Comparison of ENCODE assay signal across 18 cellular contexts in the genomic region with DNA sequence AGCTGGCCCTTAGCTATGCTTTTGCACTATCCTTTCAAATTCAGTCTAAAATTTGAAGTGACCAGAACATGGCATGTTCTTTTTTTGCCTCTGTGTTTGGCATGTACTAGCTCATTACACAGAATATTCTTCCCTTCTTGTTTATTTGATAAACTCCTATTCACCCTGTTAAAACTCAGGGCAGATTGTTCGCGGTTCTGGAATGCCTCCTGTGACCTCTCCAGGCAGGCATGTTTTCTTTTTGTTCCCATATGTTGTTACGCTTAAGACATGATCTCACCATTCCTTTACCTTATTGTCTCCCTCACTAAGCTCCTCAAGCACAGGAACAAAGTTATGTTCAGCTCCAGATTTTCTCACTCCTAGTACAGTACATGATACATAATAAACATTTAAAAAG.
A peak's percentile ranks its signal among the peaks of the same experiment; 100 is the strongest.
DNase-seq lines count a peak whose midpoint lies in the region; ATAC-seq and TF ChIP-seq lines count a peak whose summit lies in the region.
"Had no signal": no experiment of that assay in that cellular context is flagged by ENCODE, and none has a peak within 500 bp of the region (broad histone marks: within the 10 kb centered on the region; RNA-seq: fewer than 3 reads in every experiment).

No MANE protein-coding gene starts in this region.

- H3K4me3 Mint-ChIP-seq in neural progenitor cell: no peak overlapping the region
- H3K4me3 Mint-ChIP-seq: activated naive CD8-positive, alpha-beta T cell treated with anti-CD3 and anti-CD28 coated beads, Interleukin-2, amount 50 U/mL, for 24 hours; CD4-positive, CD25-positive, alpha-beta regulatory T cell; neural crest cell had no signal

- H3K36me3 ChIP-seq in SJSA1 (peaks cover 15% of the 10 kb centered on the region), fibroblast of lung (ENCODE audit: control insufficient read depth, insufficient read depth, low read length) (peaks cover 3% of the 10 kb centered on the region), neural progenitor cell (no peaks in the 10 kb centered on the region), left lung (peaks cover 0 to 19% of the 10 kb centered on the region in 2 donors), upper lobe of right lung (peaks cover 21% of the 10 kb centered on the region)

- intact Hi-C loops in left lung (cut with DNase I) (no loop called here), upper lobe of right lung (cut with DNase I) (no loop called here)

- H3K4me1 Mint-ChIP-seq in neural progenitor cell: peaks cover 12% of the 10 kb centered on the region
- H3K4me1 Mint-ChIP-seq: activated naive CD8-positive, alpha-beta T cell treated with anti-CD3 and anti-CD28 coated beads, Interleukin-2, amount 50 U/mL, for 24 hours had no signal

- no peak overlapping the region for H3K27ac Mint-ChIP-seq in neural progenitor cell
- H3K27ac Mint-ChIP-seq: activated naive CD8-positive, alpha-beta T cell treated with anti-CD3 and anti-CD28 coated beads, Interleukin-2, amount 50 U/mL, for 24 hours; CD4-positive, CD25-positive, alpha-beta regulatory T cell had no signal

- H3K9me3 ChIP-seq in SJSA1 (replicated peaks): no peaks in the 10 kb centered on the region
- no peaks in the 10 kb centered on the region for H3K9me3 ChIP-seq in fibroblast of lung (ENCODE audit: control insufficient read depth, insufficient read depth, low read depth, low read length)
- H3K9me3 ChIP-seq in neural progenitor cell (ENCODE audit: low read depth): no peaks in the 10 kb centered on the region
- no peaks in the 10 kb centered on the region for H3K9me3 ChIP-seq in left lung
- H3K9me3 ChIP-seq in upper lobe of right lung: no peaks in the 10 kb centered on the region

- H3K9ac ChIP-seq in fibroblast of lung (ENCODE audit: insufficient read depth, low read length) (no peak overlapping the region), neural progenitor cell (no peak overlapping the region)

- no peaks in the 10 kb centered on the region for H3F3A ChIP-seq in neural progenitor cell (ENCODE audit: low read depth)

- no peak overlapping the region for H2AFZ ChIP-seq in fibroblast of lung (ENCODE audit: low read length)
- H2AFZ ChIP-seq in neural progenitor cell (replicated peaks): no peak overlapping the region

- DNase-seq in ELR (ENCODE audit: low read depth): peak; percentile 57
- DNase-seq in SJSA1 (ENCODE audit: low read depth in 1 of 2, low spot score in 2 of 2): peak; percentile 72 to 83
- DNase-seq in fibroblast of lung (ENCODE audit: low read depth in 2 of 2): peak; percentile 20 to 74
- peak; percentile 43 for DNase-seq in neural progenitor cell (ENCODE audit: low spot score)
- no peak for DNase-seq in NCI-H2029 treated with DMSO at 0.1 percent for 48 hours (lab: John Stamatoyannopoulos, UW)
- DNase-seq in left lung: no peak
- no peak for DNase-seq in upper lobe of right lung
- no peak for DNase-seq in activated CD8-positive, alpha-beta memory T cell treated with anti-CD3 and anti-CD28 coated beads, Interleukin-2, amount 50 U/mL, for 4 hours
- DNase-seq: activated CD4-positive, CD25-positive, alpha-beta regulatory T cell; activated naive CD8-positive, alpha-beta T cell treated with anti-CD3 and anti-CD28 coated beads, Interleukin-2, amount 50 U/mL, for 24 hours; CD4-positive, CD25-positive, alpha-beta regulatory T cell; effector CD8-positive, alpha-beta T cell; GDM1; head of caudate nucleus; Kasumi-1; left colon; NCI-H2029 had no signal

- no peaks in the 10 kb centered on the region for H3K27me3 Mint-ChIP-seq in neural progenitor cell (ENCODE audit: insufficient read depth, low read depth)
- H3K27me3 Mint-ChIP-seq: activated naive CD8-positive, alpha-beta T cell treated with anti-CD3 and anti-CD28 coated beads, Interleukin-2, amount 50 U/mL, for 24 hours; CD4-positive, CD25-positive, alpha-beta regulatory T cell had no signal

- no peaks in the 10 kb centered on the region for H3K9me3 Mint-ChIP-seq in neural progenitor cell
- H3K9me3 Mint-ChIP-seq: activated naive CD8-positive, alpha-beta T cell treated with anti-CD3 and anti-CD28 coated beads, Interleukin-2, amount 50 U/mL, for 24 hours; CD4-positive, CD25-positive, alpha-beta regulatory T cell; neural crest cell had no signal

- peak overlapping the region; percentile 76 for H3K27ac ChIP-seq in SJSA1
- no peak overlapping the region for H3K27ac ChIP-seq in fibroblast of lung (ENCODE audit: insufficient read depth, low read length)
- no peak overlapping the region for H3K27ac ChIP-seq in neural progenitor cell
- no peak overlapping the region for H3K27ac ChIP-seq in left lung
- no peak overlapping the region for H3K27ac ChIP-seq in upper lobe of right lung

- TF ChIP-seq CTCF in fibroblast of lung (conservative IDR thresholded peaks at IDR 0.05 in 1 of 2, IDR thresholded peaks at IDR 0.05 in 1 of 2; ENCODE audit: low read depth in 1 of 2, low read length in 2 of 2) (no peak), neural progenitor cell (IDR thresholded peaks at IDR 0.05) (no peak), left lung (IDR thresholded peaks at IDR 0.05) (no peak), upper lobe of right lung (IDR thresholded peaks at IDR 0.05) (no peak)

- peaks cover 13% of the 10 kb centered on the region for H3K36me3 Mint-ChIP-seq in neural progenitor cell

- H3K4me3 ChIP-seq in SJSA1 (no peak overlapping the region), fibroblast of lung (replicated peaks in 1 of 4; ENCODE audit: control extremely low read depth in 1 of 4, insufficient read depth in 1 of 4, low read depth in 3 of 4, low read length in 4 of 4) (no peak overlapping the region), neural progenitor cell (no peak overlapping the region), left lung (no peak overlapping the region), upper lobe of right lung (no peak overlapping the region)

- H3K4me1 ChIP-seq in SJSA1 (replicated peaks) (peaks cover 50% of the 10 kb centered on the region), fibroblast of lung (ENCODE audit: control insufficient read depth, extremely low read depth, insufficient read depth, low read length) (peaks cover 4% of the 10 kb centered on the region), neural progenitor cell (peaks cover 4% of the 10 kb centered on the region), left lung (no peaks in the 10 kb centered on the region), upper lobe of right lung (no peaks in the 10 kb centered on the region)

- H3K4me2 ChIP-seq in fibroblast of lung (ENCODE audit: extremely low read depth, insufficient read depth, low read length) (no peak overlapping the region), neural progenitor cell (no peak overlapping the region)

- H4K20me1 ChIP-seq in fibroblast of lung (ENCODE audit: control insufficient read depth, extremely low read depth, insufficient read depth, low read length): no peaks in the 10 kb centered on the region
- no peaks in the 10 kb centered on the region for H4K20me1 ChIP-seq in neural progenitor cell (ENCODE audit: low read depth)

- H3K27me3 ChIP-seq in SJSA1 (replicated peaks): no peaks in the 10 kb centered on the region
- no peaks in the 10 kb centered on the region for H3K27me3 ChIP-seq in fibroblast of lung (ENCODE audit: control insufficient read depth, insufficient read depth, low read length)
- H3K27me3 ChIP-seq in neural progenitor cell: no peaks in the 10 kb centered on the region
- no peaks in the 10 kb centered on the region for H3K27me3 ChIP-seq in left lung
- no peaks in the 10 kb centered on the region for H3K27me3 ChIP-seq in upper lobe of right lung

- ATAC-seq in left lung (no peak), upper lobe of right lung (no peak)
- ATAC-seq: activated naive CD8-positive, alpha-beta T cell treated with anti-CD3 and anti-CD28 coated beads, Interleukin-2, amount 50 U/mL, for 24 hours; left colon had no signal

- no peaks in the 10 kb centered on the region for H3K79me2 ChIP-seq in fibroblast of lung (ENCODE audit: control insufficient read depth, insufficient read depth, low read length)
- H3K79me2 ChIP-seq in neural progenitor cell (ENCODE audit: low read depth): no peaks in the 10 kb centered on the region

Comparison
In these comparisons a context has a peak if more than half of its experiments do, and no peak if none do; other contexts are left out.
1. DNase-seq: peak in ELR (single experiment), SJSA1 (2 of 2), fibroblast of lung (2 of 2) and neural progenitor cell (single experiment); none in NCI-H2029 treated with DMSO at 0.1 percent for 48 hours (single experiment), left lung (0 of 2), upper lobe of right lung (single experiment) and activated CD8-positive, alpha-beta memory T cell treated with anti-CD3 and anti-CD28 coated beads, Interleukin-2, amount 50 U/mL, for 4 hours (single experiment).